Comparison of ENCODE assay signal across 15 cellular contexts in genomic region chr22:19508024-19508776, GRCh38. TPM values are rescaled to one million over a fixed set of nuclear protein-coding genes. Genes with fewer than 3 reads are reported as not detected.
A peak's percentile ranks its signal among the peaks of the same experiment; 100 is the strongest.
DNase-seq lines count a peak whose midpoint lies in the region; ATAC-seq, FAIRE-seq and TF ChIP-seq lines count a peak whose summit lies in the region.
"Had no signal": no experiment of that assay in that cellular context is flagged by ENCODE, and none has a peak within 500 bp of the region (broad histone marks: within the 10 kb centered on the region; RNA-seq: fewer than 3 reads in every experiment).

No MANE protein-coding gene starts in this region.

- H2AK5ac ChIP-seq in IMR-90 (ENCODE audit: low read depth, low read length) = no peak overlapping the region

- 94% methylated on average over 7 of the region's 10 CpGs; no CpG with 5 or more reads in 1 of the 2 experiments for WGBS in IMR-90 (ENCODE audit: extremely low coverage in 2 of 2, insufficient read length in 1 of 2), 2 experiments

- no peaks in the 10 kb centered on the region for H3K4me1 ChIP-seq in IMR-90 (ENCODE audit: control insufficient read depth, insufficient read depth, low read length)

- TF ChIP-seq CTCF in IMR-90 (conservative IDR thresholded peaks at IDR 0.05; ENCODE audit: low read depth, low read length) = no peak

- in situ Hi-C loops in IMR-90 (cut with MboI; ENCODE audit: low sequenced_read_pairs) = no loop called here

- H2BK5ac ChIP-seq in IMR-90 (ENCODE audit: low read depth, low read length, poor library complexity, severe bottlenecking) = no peak overlapping the region

- POLR2A ChIA-PET in IMR-90 (lab: Charles Lee; ENCODE audit: unreplicated experiment) = no interaction called here

- H3K27ac ChIP-seq in IMR-90 (ENCODE audit: insufficient read depth, low read length) = no peak overlapping the region
- H3K27ac ChIP-seq: BLaER1 had no signal

- no peak overlapping the region for H2BK120ac ChIP-seq in IMR-90 (ENCODE audit: low read depth, low read length)

- dilution Hi-C loops in IMR-90 (cut with HindIII; ENCODE audit: low sequenced_read_pairs, unreplicated experiment) = no loop called here

- H3K14ac ChIP-seq in IMR-90 (replicated peaks; ENCODE audit: low read depth, low read length) = no peak overlapping the region

- H4K91ac ChIP-seq in IMR-90 (ENCODE audit: insufficient read depth, low read depth, low read length) = no peak overlapping the region

- no peak overlapping the region for H2BK20ac ChIP-seq in IMR-90 (ENCODE audit: low read depth, low read length)

- BruUV-seq in IMR-90 (replicated peaks; lab: Mats Ljungman, UMichigan) = no TSS peak

- H3K79me1 ChIP-seq in IMR-90 (ENCODE audit: low read depth in 1 of 2, low read length in 2 of 2) = no peaks in the 10 kb centered on the region

- H3K9ac ChIP-seq in IMR-90 (ENCODE audit: low read depth, low read length) = no peak overlapping the region
- H3K9ac ChIP-seq: BLaER1 had no signal

- H4K5ac ChIP-seq in IMR-90 (ENCODE audit: low read depth, low read length) = no peak overlapping the region

- H3K9me3 ChIP-seq in IMR-90 (ENCODE audit: control insufficient read depth, insufficient read depth, low read length) = no peaks in the 10 kb centered on the region
- H3K9me3 ChIP-seq: BLaER1 had no signal

- peaks cover 2% of the 10 kb centered on the region; the same call in 1 of the 2 replicates for H3K36me3 ChIP-seq in IMR-90 (ENCODE audit: control insufficient read depth, insufficient read depth, low read length)

- no peak overlapping the region for H3K23ac ChIP-seq in IMR-90 (ENCODE audit: low read depth, low read length)

- no peaks in the 10 kb centered on the region for H3K9me1 ChIP-seq in IMR-90 (ENCODE audit: insufficient read depth, low read length)

- H2AK9ac ChIP-seq in IMR-90 (replicated peaks; ENCODE audit: low read depth, low read length, poor library complexity) = peak overlapping the region; percentile 3

- no peak overlapping the region for H3K4me3 ChIP-seq in IMR-90 (ENCODE audit: insufficient read depth, low read depth, low read length)
- H3K4me3 ChIP-seq: BLaER1 had no signal

- H4K20me1 ChIP-seq in IMR-90 (ENCODE audit: insufficient read depth, low read length) = no peaks in the 10 kb centered on the region; the same call in 1 of the 2 replicates
- H4K20me1 ChIP-seq: BLaER1 had no signal

- peak; percentile 48 for FAIRE-seq in urothelium cell line (lab: Jason Lieb, UNC)

- no peak overlapping the region for H4K8ac ChIP-seq in IMR-90 (ENCODE audit: low read depth in 2 of 2, low read length in 2 of 2)

- H3K4me2 ChIP-seq in IMR-90 (ENCODE audit: low read depth, low read length) = no peak overlapping the region
- H3K4me2 ChIP-seq: BLaER1 had no signal

- no peak overlapping the region for H2BK15ac ChIP-seq in IMR-90 (ENCODE audit: low read depth, low read length)

- peak; percentile 45 for DNase-seq in activated effector memory CD4-positive, alpha-beta T cell treated with anti-CD3 and anti-CD28 coated beads, Interleukin-2, amount 50 U/mL, for 16 hours
- DNase-seq in activated effector memory CD4-positive, alpha-beta T cell treated with Interleukin-2 at 50 U/mL for 16 hours = no peak
- DNase-seq in IMR-90 = no peak
- peak; percentile 83 for DNase-seq in mesenteric fat pad (ENCODE audit: low spot score)
- no peak for DNase-seq in urothelium cell line (ENCODE audit: low spot score)
- DNase-seq in NCI-H524 (lab: John Stamatoyannopoulos, UW) = no peak
- DNase-seq: 8988T; AML-193; Calu3; CD4-positive, CD25-positive, alpha-beta regulatory T cell; DMS 273 treated with DMSO at 0.1 percent for 48 hours; H7 had no signal

- no peak overlapping the region for H3K4ac ChIP-seq in IMR-90 (ENCODE audit: low read depth, low read length)

- H3K56ac ChIP-seq in IMR-90 (ENCODE audit: extremely low read depth, insufficient read depth, low read length) = no peak overlapping the region

- no peak for ATAC-seq in IMR-90 (ENCODE audit: low read depth)
- ATAC-seq in HG02970 (IDR thresholded peaks at IDR 0.05; ENCODE audit: low FRiP score, unreplicated experiment) = no peak

- intact Hi-C loops in IMR-90 (cut with micrococcal nuclease) = no loop called here

- no peak for TF ChIP-seq RAD21 in IMR-90 (IDR thresholded peaks at IDR 0.05; ENCODE audit: low read length)

- H3K27me3 ChIP-seq in IMR-90 (ENCODE audit: control insufficient read depth, insufficient read depth, low read length) = no peaks in the 10 kb centered on the region
- H3K27me3 ChIP-seq: BLaER1 had no signal

- no peak for TF ChIP-seq POLR2A in IMR-90 (IDR thresholded peaks at IDR 0.05; ENCODE audit: low read depth, low read length)

- CTCF ChIA-PET in IMR-90 (lab: Yijun Ruan, JAX) = no interaction called here

- no peak overlapping the region for H3K18ac ChIP-seq in IMR-90 (ENCODE audit: low read depth, low read length)

- no peak overlapping the region for H2AFZ ChIP-seq in IMR-90 (replicated peaks; ENCODE audit: low read length, poor library complexity)

TF ChIP-seq in IMR-90, 13 proteins besides CTCF, POLR2A, EP300 and RAD21:
- no peak for TF ChIP-seq FOS (IDR thresholded peaks at IDR 0.05; ENCODE audit: low read depth, low read length)
- no peak for TF ChIP-seq MAZ (IDR thresholded peaks at IDR 0.05; ENCODE audit: borderline replicate concordance, low read depth, low read length)
- TF ChIP-seq SMC3 (IDR thresholded peaks at IDR 0.05; ENCODE audit: low read depth, low read length) = no peak
- TF ChIP-seq NFE2L2 (IDR thresholded peaks at IDR 0.05; ENCODE audit: low read depth, low read length) = no peak
- TF ChIP-seq ELK1 (IDR thresholded peaks at IDR 0.05; ENCODE audit: borderline replicate concordance, low read depth, low read length) = no peak
- TF ChIP-seq CEBPB (IDR thresholded peaks at IDR 0.05; ENCODE audit: low read depth, low read length) = no peak
- no peak for TF ChIP-seq RFX5 (IDR thresholded peaks at IDR 0.05; ENCODE audit: low read depth, low read length)
- no peak for TF ChIP-seq BHLHE40 (IDR thresholded peaks at IDR 0.05; ENCODE audit: low read depth, low read length)
- TF ChIP-seq MAFK (IDR thresholded peaks at IDR 0.05; ENCODE audit: low read depth, low read length) = no peak
- no peak for TF ChIP-seq CHD1 (IDR thresholded peaks at IDR 0.05; ENCODE audit: low read depth, low read length)
- TF ChIP-seq RCOR1 (IDR thresholded peaks at IDR 0.05; ENCODE audit: insufficient replicate concordance, low read length) = no peak
- TF ChIP-seq MXI1 (IDR thresholded peaks at IDR 0.05; ENCODE audit: borderline replicate concordance, low read depth, low read length) = no peak
- no peak for TF ChIP-seq USF2 (IDR thresholded peaks at IDR 0.05; ENCODE audit: low read depth, low read length)

RNA-seq across cellular contexts. Expression of gene CLDN5, which starts 16.0 kb away (rescaled TPM):
- total RNA-seq in IMR-90 (2012; rRNA removed) (under 0.01 and 0.18 TPM in 2 replicates), mesenteric fat pad (151 TPM)
- 0.17 and 0.21 TPM in 2 replicates for polyA plus RNA-seq in IMR-90 (2012; rRNA removed)
- 0.35 and 0.71 TPM in 2 replicates for polyA plus RNA-seq in IMR-90 (2012; cell fraction: cytosol; rRNA removed)
- polyA plus RNA-seq in IMR-90 (2012; cell fraction: nucleus; rRNA removed; ENCODE audit: low replicate concordance) = 0.17 TPM in 1 of 2 replicates, not detected in the other
- total RNA-seq: Calu3, HT1080 had no signal

RNA-seq across cellular contexts. Expression of gene CDC45, which starts 28.5 kb away (rescaled TPM):
- total RNA-seq in IMR-90 (2012; rRNA removed) = 37.5 and 44.6 TPM in 2 replicates
- polyA plus RNA-seq in IMR-90 (2012; rRNA removed) = 20.0 and 22.7 TPM in 2 replicates
- polyA plus RNA-seq in IMR-90 (2012; cell fraction: cytosol; rRNA removed) = 7.7 and 9.1 TPM in 2 replicates
- 24.8 and 25.7 TPM in 2 replicates for polyA plus RNA-seq in IMR-90 (2012; cell fraction: nucleus; rRNA removed; ENCODE audit: low replicate concordance)
- not detected for total RNA-seq in mesenteric fat pad

RNA-seq across cellular contexts. Expression of gene UFD1, which starts 29.2 kb away (rescaled TPM):
- 138 and 152 TPM in 2 replicates for total RNA-seq in IMR-90 (2012; rRNA removed)
- polyA plus RNA-seq in IMR-90 (2012; rRNA removed) = 149 and 153 TPM in 2 replicates
- polyA plus RNA-seq in IMR-90 (2012; cell fraction: cytosol; rRNA removed) = 92.0 and 129 TPM in 2 replicates
- 67.8 and 81.3 TPM in 2 replicates for polyA plus RNA-seq in IMR-90 (2012; cell fraction: nucleus; rRNA removed; ENCODE audit: low replicate concordance)
- 55.4 TPM for total RNA-seq in mesenteric fat pad

Comparison
In these comparisons a context has a peak if more than half of its experiments do, and no peak if none do; other contexts are left out.
1. DNase-seq: peak in activated effector memory CD4-positive, alpha-beta T cell treated with anti-CD3 and anti-CD28 coated beads, Interleukin-2, amount 50 U/mL, for 16 hours (single experiment) and mesenteric fat pad (single experiment); none in activated effector memory CD4-positive, alpha-beta T cell treated with Interleukin-2 at 50 U/mL for 16 hours (single experiment), IMR-90 (single experiment), urothelium cell line (single experiment) and NCI-H524 (0 of 2).
2. RNA of gene CLDN5, which starts 16.0 kb away (total RNA-seq): 151 TPM in mesenteric fat pad (single experiment); under 0.01 to 0.18 TPM in IMR-90; every median in the first group is over 100 times any median in the second.
3. RNA of gene CDC45, which starts 28.5 kb away (total RNA-seq): 37.5 to 44.6 TPM in IMR-90; not detected in mesenteric fat pad (single experiment); every median in the first group is over 10 times any median in the second.